In genomic region chr4:141195095-141195707, GRCh38 we compare ENCODE assay signal across 31 cellular contexts. TPM values are rescaled to one million over a fixed set of nuclear protein-coding genes. Genes with fewer than 3 reads are reported as not detected.
DNase-seq lines count a peak whose midpoint lies in the region; ATAC-seq, FAIRE-seq and TF ChIP-seq lines count a peak whose summit lies in the region.
"Had no signal": no experiment of that assay in that cellular context is flagged by ENCODE, and none has a peak within 500 bp of the region (broad histone marks: within the 10 kb centered on the region; RNA-seq: fewer than 3 reads in every experiment).

No MANE protein-coding gene starts in this region.

- TF ChIP-seq CTCF in liver (IDR thresholded peaks at IDR 0.05; ENCODE audit: low read depth, low read length, missing input control) = no peak
- TF ChIP-seq CTCF in HepG2 (CRISPR knock-in tag; IDR thresholded peaks at IDR 0.05) = no peak
- TF ChIP-seq CTCF in adrenal gland (IDR thresholded peaks at IDR 0.05) = no peak
- TF ChIP-seq CTCF in gastrocnemius medialis (IDR thresholded peaks at IDR 0.05 in 4 of 5, conservative IDR thresholded peaks at IDR 0.05 in 1 of 5) = no peak

- in situ Hi-C loops in HepG2 (cut with HindIII; ENCODE audit: extremely low pct_ligation_motif_present, low pct_unique_long_range_greater_than_20kb) = no loop called here
- in situ Hi-C loops in gastrocnemius medialis (cut with MboI; ENCODE audit: low sequenced_read_pairs in 4 of 4) = no loop called here

- CTCF ChIA-PET in HepG2 (lab: Yijun Ruan, JAX; ENCODE audit: low intra/inter-chr PET ratio, low total read pairs) = no interaction called here
- CTCF ChIA-PET in activated CD8-positive, alpha-beta memory T cell treated with anti-CD3 and anti-CD28 coated beads, Interleukin-2, amount 10 ng/mL, durations not matched to agents 7 days and 5 days (lab: Charles Lee) = no interaction called here

- TF ChIP-seq EP300 in HepG2 (IDR thresholded peaks at IDR 0.05; ENCODE audit: low read depth in 2 of 2, low read length in 2 of 2) = no peak
- TF ChIP-seq EP300 in HepG2 (CRISPR knock-in tag; IDR thresholded peaks at IDR 0.05; ENCODE audit: borderline replicate concordance) = no peak

- peaks cover 5 to 16% (median 12%) of the 10 kb centered on the region in 4 donors for H3K4me1 ChIP-seq in liver (ENCODE audit: control insufficient read depth in 4 of 4, insufficient read depth in 4 of 4, low read length in 3 of 4)
- no peaks in the 10 kb centered on the region for H3K4me1 ChIP-seq in HepG2 (ENCODE audit: insufficient read depth, low read length)
- H3K4me1 ChIP-seq in adrenal gland (replicated peaks in 1 of 2) = peaks cover 0 to 8% of the 10 kb centered on the region in 2 donors
- peaks cover 28% of the 10 kb centered on the region in 2 donors for H3K4me1 ChIP-seq in gastrocnemius medialis
- H3K4me1 ChIP-seq: A549 had no signal

- no peak overlapping the region for H3K27ac Mint-ChIP-seq in activated CD8-positive, alpha-beta memory T cell treated with anti-CD3 and anti-CD28 coated beads, Interleukin-2, amount 10 ng/mL, durations not matched to agents 7 days and 5 days
- H3K27ac Mint-ChIP-seq: CD4-positive, alpha-beta T cell had no signal

- 39% methylated on average over 2 of the region's 2 CpGs for WGBS in liver
- WGBS in HepG2 (ENCODE audit: low lambda C conversion rate) = 4% methylated on average over 2 of the region's 2 CpGs
- WGBS in adrenal gland, 4 donors = 74 to 85% (median 79%) methylated on average over 2 of the region's 2 CpGs

- H3K9ac ChIP-seq in liver (ENCODE audit: low read depth in 1 of 2, low read length in 2 of 2) (no peak overlapping the region), HepG2 (ENCODE audit: insufficient read depth, low read depth, low read length) (no peak overlapping the region)
- H3K9ac ChIP-seq: BLaER1 treated with 17β-estradiol and CSF1 and Interleukin-3, amounts not matched to agents 10 nM and 100 nM had no signal

- no peak for ATAC-seq in HepG2
- ATAC-seq in left lobe of liver = peak; percentile 94
- ATAC-seq in gastrocnemius medialis = peak; percentile 81 to 83
- no peak for ATAC-seq in activated CD8-positive, alpha-beta memory T cell treated with anti-CD3 and anti-CD28 coated beads, Interleukin-2, amount 10 ng/mL, durations not matched to agents 7 days and 5 days
- no peak for ATAC-seq in HG03095 (IDR thresholded peaks at IDR 0.05; ENCODE audit: unreplicated experiment)
- ATAC-seq: A549, HCT116, PC-3 had no signal

- H3K27me3 ChIP-seq in liver (ENCODE audit: control insufficient read depth in 4 of 4, insufficient read depth in 4 of 4, low read length in 3 of 4) (no peaks in the 10 kb centered on the region), HepG2 (ENCODE audit: control insufficient read depth in 1 of 2, insufficient read depth in 2 of 2, low read length in 2 of 2) (no peaks in the 10 kb centered on the region; a peak in 1 of 5 replicates), adrenal gland (no peaks in the 10 kb centered on the region), gastrocnemius medialis (no peaks in the 10 kb centered on the region)
- H3K27me3 ChIP-seq: BLaER1 treated with 17β-estradiol and CSF1 and Interleukin-3, amounts not matched to agents 10 nM and 100 nM had no signal

- TF ChIP-seq POLR2A in HepG2 (IDR thresholded peaks at IDR 0.05; ENCODE audit: insufficient read depth in 1 of 2, low read depth in 2 of 2, low read length in 2 of 2) = no peak
- TF ChIP-seq POLR2A in adrenal gland (IDR thresholded peaks at IDR 0.05) = no peak
- TF ChIP-seq POLR2A in gastrocnemius medialis (IDR thresholded peaks at IDR 0.05) = no peak

- intact Hi-C loops in HepG2 (cut with micrococcal nuclease; ENCODE audit: unreplicated experiment) = no loop called here
- intact Hi-C loops in adrenal gland (cut with DNase I) = no loop called here
- intact Hi-C loops in gastrocnemius medialis (cut with DNase I; ENCODE audit: low total_unique reads) = no loop called here

- no peaks in the 10 kb centered on the region for H4K20me1 ChIP-seq in HepG2 (ENCODE audit: insufficient read depth, low read length)
- H4K20me1 ChIP-seq: BLaER1 treated with 17β-estradiol and CSF1 and Interleukin-3, amounts not matched to agents 10 nM and 100 nM had no signal

- no peak for DNase-seq in HepG2 (ENCODE audit: low spot score)
- DNase-seq in adrenal gland = peak in 4 of 7 donors; percentile 23 to 48 (median 38)
- DNase-seq in left lobe of liver (ENCODE audit: low spot score) = peak; percentile 57
- DNase-seq in gastrocnemius medialis = no peak
- DNase-seq in activated CD8-positive, alpha-beta memory T cell treated with anti-CD3 and anti-CD28 coated beads, Interleukin-2, amount 10 ng/mL, durations not matched to agents 7 days and 5 days = no peak
- no peak for DNase-seq in amniotic stem cell (lab: John Stamatoyannopoulos, UW)
- DNase-seq: AML-193; CD4-positive, alpha-beta T cell; COR-L47; DMS 273 treated with DMSO at 0.1 percent for 48 hours; DMS79; EL; GF-D8; Karpas-422; NCI-H1092; NCI-H1417 treated with DMSO at 0.1 percent for 48 hours; NCI-H187; NCI-H2081 treated with DMSO at 0.1 percent for 48 hours; NCI-H2171; NCI-H226; NCI-H510A; NCI-H69; NK-92 treated with Interleukin-12 subunit alpha and Interleukin-12 subunit beta, amount 100 ng/mL, for 24 hours; PC-3 had no signal

- peak overlapping the region; percentile 38 to 44 for H3K27ac ChIP-seq in liver (ENCODE audit: low read depth in 1 of 2, low read length in 2 of 2)
- no peak overlapping the region for H3K27ac ChIP-seq in HepG2 (ENCODE audit: extremely low read length, insufficient read depth, low read length)
- H3K27ac ChIP-seq in adrenal gland = no peak overlapping the region
- H3K27ac ChIP-seq in gastrocnemius medialis = no peak overlapping the region
- H3K27ac ChIP-seq: A549; BLaER1 treated with 17β-estradiol and CSF1 and Interleukin-3, amounts not matched to agents 10 nM and 100 nM had no signal

- no peaks in the 10 kb centered on the region for H3K4me1 Mint-ChIP-seq in activated CD8-positive, alpha-beta memory T cell treated with anti-CD3 and anti-CD28 coated beads, Interleukin-2, amount 10 ng/mL, durations not matched to agents 7 days and 5 days

- no peak overlapping the region for H3K4me3 Mint-ChIP-seq in activated CD8-positive, alpha-beta memory T cell treated with anti-CD3 and anti-CD28 coated beads, Interleukin-2, amount 10 ng/mL, durations not matched to agents 7 days and 5 days
- H3K4me3 Mint-ChIP-seq: CD4-positive, alpha-beta T cell had no signal

- H3K9me3 Mint-ChIP-seq in activated CD8-positive, alpha-beta memory T cell treated with anti-CD3 and anti-CD28 coated beads, Interleukin-2, amount 10 ng/mL, durations not matched to agents 7 days and 5 days (ENCODE audit: low read depth) = peaks cover 3% of the 10 kb centered on the region
- H3K9me3 Mint-ChIP-seq: CD4-positive, alpha-beta T cell had no signal

- no peaks in the 10 kb centered on the region for H3K36me3 ChIP-seq in liver (ENCODE audit: control insufficient read depth in 4 of 4, insufficient read depth in 3 of 4, low read depth in 1 of 4, low read length in 3 of 4)
- H3K36me3 ChIP-seq in HepG2 (replicated peaks in 1 of 2; ENCODE audit: control insufficient read depth in 1 of 2, insufficient read depth in 2 of 2, low read length in 2 of 2) = no peaks in the 10 kb centered on the region
- no peaks in the 10 kb centered on the region for H3K36me3 ChIP-seq in adrenal gland (replicated peaks in 1 of 2)
- H3K36me3 ChIP-seq in gastrocnemius medialis = no peaks in the 10 kb centered on the region
- H3K36me3 ChIP-seq: BLaER1 treated with 17β-estradiol and CSF1 and Interleukin-3, amounts not matched to agents 10 nM and 100 nM had no signal

- no peaks in the 10 kb centered on the region for H3K36me3 Mint-ChIP-seq in activated CD8-positive, alpha-beta memory T cell treated with anti-CD3 and anti-CD28 coated beads, Interleukin-2, amount 10 ng/mL, durations not matched to agents 7 days and 5 days

- no peak overlapping the region for H2AFZ ChIP-seq in HepG2 (ENCODE audit: low read length)

- POLR2A ChIA-PET in HepG2 (lab: Yijun Ruan, JAX) = no interaction called here

- peaks cover 24% of the 10 kb centered on the region for H3K27me3 Mint-ChIP-seq in activated CD8-positive, alpha-beta memory T cell treated with anti-CD3 and anti-CD28 coated beads, Interleukin-2, amount 10 ng/mL, durations not matched to agents 7 days and 5 days

- TF ChIP-seq RAD21 in liver (IDR thresholded peaks at IDR 0.05) = no peak
- TF ChIP-seq RAD21 in HepG2 (CRISPR knock-in tag; IDR thresholded peaks at IDR 0.05) = no peak

- H3K79me2 ChIP-seq in HepG2 (ENCODE audit: insufficient read depth, low read length) = no peaks in the 10 kb centered on the region

- no peak overlapping the region for H3K4me2 ChIP-seq in HepG2 (ENCODE audit: low read depth, low read length)
- H3K4me2 ChIP-seq: A549 had no signal

- H3K4me3 ChIP-seq in liver (ENCODE audit: low read depth in 1 of 3, low read length in 3 of 3) = peak overlapping the region in 1 of 3 donors; percentile 3
- H3K4me3 ChIP-seq in HepG2 (replicated peaks in 1 of 3; ENCODE audit: insufficient read depth in 1 of 3, low read depth in 2 of 3, low read length in 3 of 3) = no peak overlapping the region
- no peak overlapping the region for H3K4me3 ChIP-seq in adrenal gland
- no peak overlapping the region for H3K4me3 ChIP-seq in gastrocnemius medialis
- H3K4me3 ChIP-seq: A549; BLaER1 treated with 17β-estradiol and CSF1 and Interleukin-3, amounts not matched to agents 10 nM and 100 nM had no signal

- no TSS peak for BruUV-seq in HepG2 (replicated peaks; lab: Mats Ljungman, UMichigan)

- no peak for FAIRE-seq in HepG2 (lab: Jason Lieb, UNC)
- FAIRE-seq: A549, GM12891, H1 had no signal

- H3K9me3 ChIP-seq in liver (ENCODE audit: control insufficient read depth in 4 of 4, low read length in 3 of 4) = no peaks in the 10 kb centered on the region
- H3K9me3 ChIP-seq in HepG2 (ENCODE audit: low read length) = no peaks in the 10 kb centered on the region
- no peaks in the 10 kb centered on the region for H3K9me3 ChIP-seq in adrenal gland (replicated peaks in 1 of 3)
- no peaks in the 10 kb centered on the region for H3K9me3 ChIP-seq in gastrocnemius medialis
- H3K9me3 ChIP-seq: BLaER1 treated with 17β-estradiol and CSF1 and Interleukin-3, amounts not matched to agents 10 nM and 100 nM had no signal

RNA-seq across cellular contexts. Expression of gene ZNF330, which starts 25.5 kb away (rescaled TPM):
- total RNA-seq in liver (10 to 100 TPM; 11.7 to 19.2 TPM), HepG2 (2016; rRNA removed; fragmentation: Illumina TruSeq; extraction: Trizol) (43.4 and 61.1 TPM in 2 replicates), adrenal gland (10 to 100 TPM; 20.9 to 56.3 (median 37.1) TPM), left lobe of liver (26.1 TPM), gastrocnemius medialis (10 to 100 TPM; 24.0 to 54.3 (median 36.1) TPM)
- polyA plus RNA-seq in liver (10 to 100 TPM; 18.7 to 23.2 TPM), HepG2 (2011; rRNA removed) (17.3 and 23.3 TPM in 2 replicates), adrenal gland (10 to 100 TPM; 20.0 to 40.1 (median 28.1) TPM)
- total RNA-seq in HepG2 (2016; cell fraction: cytosol; rRNA removed; fragmentation: Illumina TruSeq; extraction: Trizol; ENCODE audit: low read depth) = 4.9 and 6.3 TPM in 2 replicates
- 39.4 and 58.0 TPM in 2 replicates for total RNA-seq in HepG2 (2016; cell fraction: insoluble cytoplasmic fraction; rRNA removed; fragmentation: Illumina TruSeq; extraction: Trizol)
- total RNA-seq in HepG2 (2016; cell fraction: membrane; rRNA removed; fragmentation: Illumina TruSeq; extraction: Trizol) = 9.9 and 11.5 TPM in 2 replicates
- total RNA-seq in HepG2 (2016; cell fraction: nucleus; rRNA removed; fragmentation: Illumina TruSeq; extraction: Trizol) = 28.2 and 29.3 TPM in 2 replicates
- 14.3 and 20.5 TPM in 2 replicates for polyA plus RNA-seq in HepG2 (2011; cell fraction: cytosol; rRNA removed)
- 20.5 and 27.2 TPM in 2 replicates for polyA plus RNA-seq in HepG2 (2011; cell fraction: nucleus; rRNA removed)
- 32.8 and 34.6 TPM in 2 replicates for polyA plus RNA-seq in HepG2 (2012)
- 3.0 and 3.3 TPM in 2 replicates for polyA plus RNA-seq in HepG2 (2016; cell fraction: cytosol; fragmentation: Illumina TruSeq; extraction: Trizol; ENCODE audit: low read depth)
- polyA plus RNA-seq in HepG2 (2016; cell fraction: insoluble cytoplasmic fraction; fragmentation: Illumina TruSeq; extraction: Trizol; ENCODE audit: low read depth) = 61.3 and 64.3 TPM in 2 replicates
- 5.2 and 6.0 TPM in 2 replicates for polyA plus RNA-seq in HepG2 (2016; cell fraction: membrane; fragmentation: Illumina TruSeq; extraction: Trizol; ENCODE audit: low read depth)
- polyA plus RNA-seq in HepG2 (2016; cell fraction: nucleus; fragmentation: Illumina TruSeq; extraction: Trizol; ENCODE audit: insufficient read depth, low read depth) = 37.0 and 39.1 TPM in 2 replicates
- 17.1 and 19.3 TPM in 2 replicates for polyA minus RNA-seq in HepG2 (2011; rRNA and poly(A)+ RNA removed; ENCODE audit: low replicate concordance)
- 19.3 and 20.0 TPM in 2 replicates for polyA minus RNA-seq in HepG2 (2011; cell fraction: cytosol; rRNA and poly(A)+ RNA removed)
- polyA minus RNA-seq in HepG2 (2011; cell fraction: nucleus; rRNA and poly(A)+ RNA removed) = 24.1 and 41.9 TPM in 2 replicates
- 10 to 100 TPM; 47.2 to 58.7 TPM for total RNA-seq in activated CD8-positive, alpha-beta memory T cell treated with anti-CD3 and anti-CD28 coated beads, Interleukin-2, amount 10 ng/mL, durations not matched to agents 7 days and 5 days

Comparison
In these comparisons a context has a peak if more than half of its experiments do, and no peak if none do; other contexts are left out.
1. H3K27ac ChIP-seq: peak in liver (2 of 2); none in HepG2 (single experiment), adrenal gland (0 of 5) and gastrocnemius medialis (0 of 4).
2. ATAC-seq: peak in left lobe of liver (single experiment) and gastrocnemius medialis (2 of 2); none in HepG2 (single experiment), activated CD8-positive, alpha-beta memory T cell treated with anti-CD3 and anti-CD28 coated beads, Interleukin-2, amount 10 ng/mL, durations not matched to agents 7 days and 5 days (single experiment) and HG03095 (single experiment).
3. DNase-seq: peak in adrenal gland (4 of 7) and left lobe of liver (single experiment); none in HepG2 (single experiment), gastrocnemius medialis (0 of 2), activated CD8-positive, alpha-beta memory T cell treated with anti-CD3 and anti-CD28 coated beads, Interleukin-2, amount 10 ng/mL, durations not matched to agents 7 days and 5 days (single experiment) and amniotic stem cell (single experiment).